In genomic region chr7:105306160-105306784, GRCh38 we compare ENCODE assay signal across 1 cellular context.
TF ChIP-seq lines count a peak whose summit lies in the region.

No MANE protein-coding gene starts in this region.

TF ChIP-seq in endothelial cell of umbilical vein, 7 proteins besides CTCF, POLR2A, EP300 and RAD21 (continued from another document):
- TF ChIP-seq FOS (IDR thresholded peaks at IDR 0.05; ENCODE audit: borderline replicate concordance, insufficient read depth, low read length) (no peak), GATA2 (IDR thresholded peaks at IDR 0.05; ENCODE audit: insufficient read depth, insufficient read length, low read depth, low read length) (no peak), EZH2 (IDR thresholded peaks at IDR 0.05; ENCODE audit: borderline replicate concordance, low read depth, low read length, severe bottlenecking) (no peak), JUN (IDR thresholded peaks at IDR 0.05; ENCODE audit: borderline replicate concordance, insufficient read depth, insufficient read length, low read depth) (no peak)
